ENCODE assay signal across 9 cellular contexts in the genomic region with DNA sequence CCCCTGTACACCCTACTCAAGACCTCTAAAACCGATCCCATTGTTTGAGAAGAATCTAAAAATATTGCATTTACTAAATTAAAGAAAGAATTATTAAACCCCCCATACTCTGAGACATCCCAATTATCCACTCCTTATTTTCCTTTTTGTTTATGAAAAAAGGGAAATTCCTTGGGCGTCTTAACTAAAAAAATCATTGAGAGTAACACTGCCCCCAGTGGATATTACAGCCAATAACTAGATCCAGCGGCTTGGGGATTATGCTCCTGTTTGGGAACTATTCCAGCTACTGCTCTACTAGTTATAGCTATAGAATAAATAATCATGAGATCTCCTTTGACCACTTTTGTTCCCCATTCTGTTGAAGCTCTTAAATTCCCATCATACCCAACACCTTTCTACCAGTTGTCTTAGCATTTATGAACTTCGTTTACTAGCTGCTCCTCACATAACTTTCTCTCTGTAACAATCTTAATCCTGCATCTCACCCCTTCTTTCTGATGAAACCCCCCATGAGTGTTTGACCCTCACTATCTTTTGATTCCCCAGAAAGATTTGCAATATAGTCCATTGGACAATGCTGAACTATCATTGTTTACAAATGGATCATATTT. TPM values are rescaled to one million over a fixed set of nuclear protein-coding genes. Genes with fewer than 3 reads are reported as not detected.
DNase-seq lines count a peak whose midpoint lies in the region; ATAC-seq and TF ChIP-seq lines count a peak whose summit lies in the region.
"Had no signal": no experiment of that assay in that cellular context is flagged by ENCODE, and none has a peak within 500 bp of the region (broad histone marks: within the 10 kb centered on the region; RNA-seq: fewer than 3 reads in every experiment).

No MANE protein-coding gene starts in this region.

- no peaks in the 10 kb centered on the region for H3K27me3 ChIP-seq in ovary
- H3K27me3 ChIP-seq: suprapubic skin had no signal

- DNase-seq in NCI-H748 (lab: John Stamatoyannopoulos, UW; ENCODE audit: unreplicated experiment) (peak; percentile 5), NCI-H748 treated with DMSO at 0.1 percent for 48 hours (lab: John Stamatoyannopoulos, UW) (no peak), OCI-LY7 (ENCODE audit: low spot score) (peak; percentile 16), fibroblast of peridontal ligament (ENCODE audit: extremely low read depth) (peak; percentile 41), stromal cell of bone marrow (ENCODE audit: low read depth) (peak; percentile 26), ovary (no peak)
- no peak for DNase-seq in activated CD4-positive, CD25-positive, alpha-beta regulatory T cell treated with anti-CD3 and anti-CD28 coated beads, Interleukin-2, amount 50 U/mL, for 72 hours

- intact Hi-C loops in OCI-LY7 (cut with micrococcal nuclease; ENCODE audit: unreplicated experiment): no loop called here
- intact Hi-C loops in ovary (cut with DNase I): no loop called here

- no peaks in the 10 kb centered on the region for H3K9me3 ChIP-seq in OCI-LY7 (ENCODE audit: low read length)
- H3K9me3 ChIP-seq in ovary: no peaks in the 10 kb centered on the region
- H3K9me3 ChIP-seq: suprapubic skin had no signal

- H3K4me3 ChIP-seq in OCI-LY7 (ENCODE audit: low read depth, low read length, poor library complexity, severe bottlenecking) (no peak overlapping the region), ovary (no peak overlapping the region)
- H3K4me3 ChIP-seq: suprapubic skin had no signal

- WGBS in ovary, 3 donors: 43 to 50% (median 43%) methylated on average over 4 of the region's 4 CpGs

- no peak for TF ChIP-seq EP300 in ovary (IDR thresholded peaks at IDR 0.05)

- no peaks in the 10 kb centered on the region for H3K9me2 ChIP-seq in OCI-LY7 (ENCODE audit: insufficient read depth, low read length)

- H3K79me2 ChIP-seq in OCI-LY7 (ENCODE audit: insufficient read depth, low read depth, low read length): no peaks in the 10 kb centered on the region

- CTCF ChIA-PET in OCI-LY7 (lab: Charles Lee; ENCODE audit: unreplicated experiment): no interaction called here

- TF ChIP-seq POLR2A in ovary (IDR thresholded peaks at IDR 0.05): no peak

- POLR2A ChIA-PET in OCI-LY7 (lab: Charles Lee): interaction anchor here (0.6 kb wide), 1 partner anchor 1702 kb away, joined by 4 read pairs; no protein-coding TSS in a partner anchor

- ATAC-seq in GM18909 (IDR thresholded peaks at IDR 0.05; ENCODE audit: poor library complexity, unreplicated experiment): no peak

- no peaks in the 10 kb centered on the region for H3K36me3 ChIP-seq in OCI-LY7 (ENCODE audit: insufficient read depth, low read length)
- no peaks in the 10 kb centered on the region for H3K36me3 ChIP-seq in ovary
- H3K36me3 ChIP-seq: suprapubic skin had no signal

- no peak overlapping the region for H3K27ac ChIP-seq in OCI-LY7 (ENCODE audit: low read depth, low read length, poor library complexity, severe bottlenecking)
- H3K27ac ChIP-seq in ovary: no peak overlapping the region
- H3K27ac ChIP-seq: suprapubic skin had no signal

- H3K4me2 ChIP-seq in OCI-LY7 (ENCODE audit: low read length): no peak overlapping the region

- H3K4me1 ChIP-seq in OCI-LY7 (ENCODE audit: insufficient read depth, low read length, poor library complexity, severe bottlenecking): no peaks in the 10 kb centered on the region
- H3K4me1 ChIP-seq in ovary (ENCODE audit: insufficient read depth): no peaks in the 10 kb centered on the region
- H3K4me1 ChIP-seq: suprapubic skin had no signal

- H2AFZ ChIP-seq in OCI-LY7 (ENCODE audit: low read length): no peak overlapping the region

- TF ChIP-seq CTCF in OCI-LY7 (conservative IDR thresholded peaks at IDR 0.05; ENCODE audit: low read length): peak; percentile 87
- peak in 1 of 3 donors; percentile 21 for TF ChIP-seq CTCF in ovary (IDR thresholded peaks at IDR 0.05)

- no TSS peak for BruUV-seq in OCI-LY7 (replicated peaks; lab: Mats Ljungman, UMichigan)

- H4K20me1 ChIP-seq in OCI-LY7 (ENCODE audit: insufficient read depth, low read length): no peaks in the 10 kb centered on the region

RNA-seq across cellular contexts. Expression of a gene that starts 12.7 kb away (rescaled TPM):
- total RNA-seq in OCI-LY7 (2014; rRNA removed; shearing (Covaris generic)): not detected in 2 replicates
- total RNA-seq in OCI-LY7 (2022) (not detected in 2 replicates), ovary (10 to 100 TPM in 6 of 7 donors, 1 to 10 TPM in 1; 9.6 to 47.9 (median 16.1) TPM)
- polyA plus RNA-seq in ovary: 1 to 10 TPM; 5.3 to 7.3 TPM

RNA-seq across cellular contexts. Expression of a gene that starts 12.9 kb away (rescaled TPM):
- total RNA-seq in OCI-LY7 (2014; rRNA removed; shearing (Covaris generic)): 77.3 and 109 TPM in 2 replicates
- total RNA-seq in OCI-LY7 (2022): 78.5 and 80.0 TPM in 2 replicates
- total RNA-seq in ovary: 10 to 100 TPM; 12.4 to 30.6 (median 24.0) TPM
- 10 to 100 TPM; 26.9 to 42.2 TPM for polyA plus RNA-seq in ovary

RNA-seq across cellular contexts. Expression of a gene that starts 29.8 kb away (rescaled TPM):
- total RNA-seq in OCI-LY7 (2014; rRNA removed; shearing (Covaris generic)): 0.16 and 1.1 TPM in 2 replicates
- 0.96 and 1.3 TPM in 2 replicates for total RNA-seq in OCI-LY7 (2022)
- 1 to 10 TPM in 6 of 7 donors, under 1 TPM in 1; 0.83 to 5.0 (median 2.7) TPM for total RNA-seq in ovary
- 1 to 10 TPM; 3.0 to 4.6 TPM for polyA plus RNA-seq in ovary

Comparison
In these comparisons a context has a peak if more than half of its experiments do, and no peak if none do; other contexts are left out.
1. DNase-seq: peak in NCI-H748 (single experiment), OCI-LY7 (single experiment), fibroblast of peridontal ligament (single experiment) and stromal cell of bone marrow (single experiment); none in NCI-H748 treated with DMSO at 0.1 percent for 48 hours (single experiment), ovary (0 of 5) and activated CD4-positive, CD25-positive, alpha-beta regulatory T cell treated with anti-CD3 and anti-CD28 coated beads, Interleukin-2, amount 50 U/mL, for 72 hours (single experiment).
2. RNA of a gene that starts 12.7 kb away (total RNA-seq): 9.6 to 47.9 TPM in ovary; not detected in OCI-LY7; every median in the first group is over 10 times any median in the second.